In the genomic region with DNA sequence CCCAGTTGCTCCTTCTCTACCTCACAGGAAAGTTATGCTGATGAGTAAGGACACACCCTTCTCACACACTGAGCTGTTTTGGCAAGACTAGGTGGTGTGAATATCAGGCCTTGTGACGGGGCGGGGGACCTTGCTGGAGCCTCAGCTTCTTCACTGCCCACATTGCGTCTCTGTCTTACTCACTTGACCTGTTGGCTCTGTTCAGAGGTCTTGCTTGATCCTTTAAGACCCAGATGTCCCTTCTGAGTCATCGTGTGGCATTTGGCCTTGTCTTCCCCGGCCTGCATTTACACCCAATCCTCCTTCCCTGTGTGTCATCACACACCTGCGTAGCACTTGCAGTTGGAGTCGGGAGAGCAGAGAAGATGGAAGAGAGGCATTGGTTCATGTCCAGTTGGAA, we compare ENCODE assay signal across 25 cellular contexts. TPM values are rescaled to one million over a fixed set of nuclear protein-coding genes. Genes with fewer than 3 reads are reported as not detected.
DNase-seq lines count a peak whose midpoint lies in the region; ATAC-seq and TF ChIP-seq lines count a peak whose summit lies in the region.
"Had no signal": no experiment of that assay in that cellular context is flagged by ENCODE, and none has a peak within 500 bp of the region (broad histone marks: within the 10 kb centered on the region; RNA-seq: fewer than 3 reads in every experiment).

No MANE protein-coding gene starts in this region.

- H3K27me3 ChIP-seq in PC-3 (ENCODE audit: low read length): no peaks in the 10 kb centered on the region
- H3K27me3 ChIP-seq in trophoblast cell (ENCODE audit: insufficient read depth, low read length): no peaks in the 10 kb centered on the region
- H3K27me3 ChIP-seq: gastrocnemius medialis, transverse colon had no signal

- no peak overlapping the region for H3K9ac ChIP-seq in PC-3 (ENCODE audit: low read length)
- H3K9ac ChIP-seq in trophoblast cell (ENCODE audit: low read length): no peak overlapping the region

- no peak overlapping the region for H3K23ac ChIP-seq in trophoblast cell (ENCODE audit: low read length)

- H3K18ac ChIP-seq in trophoblast cell (ENCODE audit: low read length): no peak overlapping the region

- ATAC-seq in PC-3: peak; percentile 97
- peak; percentile 98 for ATAC-seq in esophagus mucosa
- ATAC-seq: natural killer cell treated with Interleukin-12 subunit alpha and Interleukin-12 subunit beta and Interleukin-15 and Interleukin-18, amount 100 ng/mL, for 72 hours had no signal

- no peaks in the 10 kb centered on the region for H3K9me2 ChIP-seq in PC-3 (replicated peaks; ENCODE audit: low read length)

- no peak overlapping the region for H2BK120ac ChIP-seq in trophoblast cell (ENCODE audit: insufficient read depth, low read length, poor library complexity)

- no peaks in the 10 kb centered on the region for H4K20me1 ChIP-seq in PC-3 (ENCODE audit: low read length)

- CTCF ChIA-PET in PC-3 (lab: Charles Lee): interaction anchor here (1.0 kb wide), 1 partner anchor 100 kb away, joined by 11 read pairs; no protein-coding TSS in a partner anchor

- H3K36me3 ChIP-seq in PC-3 (ENCODE audit: low read depth, low read length): no peaks in the 10 kb centered on the region
- no peaks in the 10 kb centered on the region for H3K36me3 ChIP-seq in trophoblast cell (ENCODE audit: control insufficient read depth in 1 of 2, insufficient read depth in 2 of 2, low read length in 2 of 2)
- H3K36me3 ChIP-seq: gastrocnemius medialis, transverse colon had no signal

- H3K27ac ChIP-seq in PC-3 (ENCODE audit: low read length) (peak overlapping the region; percentile 60), trophoblast cell (ENCODE audit: low read depth, low read length) (no peak overlapping the region)
- H3K27ac ChIP-seq: gastrocnemius medialis, psoas muscle, SK-N-MC, skin epidermis, transverse colon had no signal

- no TSS peak for BruUV-seq in PC-3 (replicated peaks; lab: Mats Ljungman, UMichigan)

- peak overlapping the region; percentile 47 for H3K4me2 ChIP-seq in PC-3 (ENCODE audit: low read length)
- H3K4me2 ChIP-seq in trophoblast cell (ENCODE audit: low read length): no peak overlapping the region

- no peak for TF ChIP-seq CTCF in PC-3 (conservative IDR thresholded peaks at IDR 0.05; ENCODE audit: low read depth, low read length)

- no peak overlapping the region for H3K4ac ChIP-seq in trophoblast cell (ENCODE audit: low read depth, low read length)

- no peak overlapping the region for H2BK12ac ChIP-seq in trophoblast cell (ENCODE audit: low read length)

- H3K79me2 ChIP-seq in PC-3 (ENCODE audit: low read length) (no peaks in the 10 kb centered on the region), trophoblast cell (ENCODE audit: control insufficient read depth, insufficient read depth, low read length, poor library complexity) (no peaks in the 10 kb centered on the region)

- H3K9me3 ChIP-seq in PC-3 (ENCODE audit: low read length): no peaks in the 10 kb centered on the region
- no peaks in the 10 kb centered on the region for H3K9me3 ChIP-seq in trophoblast cell (ENCODE audit: insufficient read depth, low read depth, low read length)
- H3K9me3 ChIP-seq: gastrocnemius medialis, psoas muscle, transverse colon had no signal

- DNase-seq in HPDE6-E6E7 (ENCODE audit: extremely low spot score) (peak; percentile 91), PC-3 (peak; percentile 98), trophoblast cell (peak; percentile 77 to 84), Ammon's horn (ENCODE audit: low spot score) (no peak), NCI-H1092 (lab: John Stamatoyannopoulos, UW) (no peak)
- no peak for DNase-seq in stimulated activated CD4-positive, alpha-beta T cell treated with anti-CD3 and anti-CD28 coated beads, Interleukin-4, amount 100 ng/mL, for 1 hour
- DNase-seq: activated CD4-positive, alpha-beta T cell treated with anti-CD3 and anti-CD28 coated beads, Interleukin-2, amount 50 U/mL, for 48 hours; amygdala; Calu3; caudate nucleus; dermis blood vessel endothelial cell; gastrocnemius medialis; left cardiac atrium; NCI-H1694 treated with DMSO at 0.1 percent for 48 hours; OCI-M1; psoas muscle; stimulated activated CD4-positive, alpha-beta T cell treated with anti-CD3 and anti-CD28 coated beads, Interleukin-2, amount 100 ng/mL, for 48 hours; transverse colon had no signal

- H2AFZ ChIP-seq in PC-3 (ENCODE audit: low read length) (peak overlapping the region; percentile 23; the same call in 1 of the 2 replicates), trophoblast cell (ENCODE audit: insufficient read depth, low read length, poor library complexity) (no peak overlapping the region)

- intact Hi-C loops in PC-3 (cut with micrococcal nuclease): no loop called here

- POLR2A ChIA-PET in PC-3 (lab: Charles Lee; ENCODE audit: unreplicated experiment): interaction anchor here (0.9 kb wide), 1 partner anchor 100 kb away, joined by 3 read pairs; no protein-coding TSS in a partner anchor

- no peak overlapping the region for H3K4me3 ChIP-seq in PC-3 (ENCODE audit: low read length)
- H3K4me3 ChIP-seq in trophoblast cell (ENCODE audit: low read depth, low read length): no peak overlapping the region
- H3K4me3 ChIP-seq: gastrocnemius medialis, psoas muscle, SK-N-MC, skin epidermis, transverse colon had no signal

- no peak overlapping the region for H4K12ac ChIP-seq in trophoblast cell (ENCODE audit: low read depth, low read length)

- H2BK5ac ChIP-seq in trophoblast cell (ENCODE audit: low read depth, low read length, poor library complexity): no peak overlapping the region

- no peaks in the 10 kb centered on the region for H3F3A ChIP-seq in PC-3 (ENCODE audit: low read length, unreplicated experiment)

- H4K91ac ChIP-seq in trophoblast cell (ENCODE audit: low read depth, low read length): no peak overlapping the region

- peaks cover 12% of the 10 kb centered on the region for H3K4me1 ChIP-seq in PC-3 (ENCODE audit: insufficient read depth, low read length)
- H3K4me1 ChIP-seq in trophoblast cell (ENCODE audit: control insufficient read depth in 1 of 2, insufficient read depth in 2 of 2, low read length in 2 of 2): no peaks in the 10 kb centered on the region
- H3K4me1 ChIP-seq: gastrocnemius medialis, psoas muscle, transverse colon had no signal

- no peak overlapping the region for H4K8ac ChIP-seq in trophoblast cell (ENCODE audit: low read depth, low read length)

- H3K14ac ChIP-seq in trophoblast cell (ENCODE audit: low read length): no peak overlapping the region

- no peaks in the 10 kb centered on the region for H3K79me1 ChIP-seq in trophoblast cell (ENCODE audit: low read length)

- H2AK5ac ChIP-seq in trophoblast cell (ENCODE audit: low read length): no peak overlapping the region

- no CpG with 5 or more reads among the region's 7 CpGs for WGBS in trophoblast cell (ENCODE audit: extremely low coverage, insufficient coverage, insufficient read length)

RNA-seq across cellular contexts. Expression of a gene that starts 8.3 kb away (rescaled TPM):
- not detected in 2 replicates for total RNA-seq in PC-3 (2014; rRNA removed)
- total RNA-seq in esophagus mucosa: not detected
- polyA plus RNA-seq in trophoblast cell (2013): 0.01 TPM in 1 of 2 replicates, not detected in the other
- total RNA-seq: B cell; Calu3; gastrocnemius medialis; left cardiac atrium; mesothelial cell of epicardium; natural killer cell treated with Interleukin-12 subunit alpha and Interleukin-12 subunit beta and Interleukin-15 and Interleukin-18, amount 100 ng/mL, for 72 hours; psoas muscle; T-helper 2 cell treated with Interferon-gamma antibody and Interleukin-4, amounts not matched to agents 100 ng/mL and 5 ng/mL, for 36 hours; transverse colon had no signal
- polyA plus RNA-seq: psoas muscle had no signal

RNA-seq across cellular contexts. Expression of a gene that starts 27.1 kb away (rescaled TPM):
- total RNA-seq in PC-3 (2014; rRNA removed) (274 and 312 TPM in 2 replicates), esophagus mucosa (75.6 TPM)
- 27.8 and 28.5 TPM in 2 replicates for polyA plus RNA-seq in trophoblast cell (2013)

Comparison
In these comparisons a context has a peak if more than half of its experiments do, and no peak if none do; other contexts are left out.
1. DNase-seq: peak in HPDE6-E6E7 (single experiment), PC-3 (single experiment) and trophoblast cell (2 of 2); none in stimulated activated CD4-positive, alpha-beta T cell treated with anti-CD3 and anti-CD28 coated beads, Interleukin-4, amount 100 ng/mL, for 1 hour (single experiment), Ammon's horn (single experiment) and NCI-H1092 (single experiment).